1 cellular context compared by ENCODE assay signal in the genomic region with DNA sequence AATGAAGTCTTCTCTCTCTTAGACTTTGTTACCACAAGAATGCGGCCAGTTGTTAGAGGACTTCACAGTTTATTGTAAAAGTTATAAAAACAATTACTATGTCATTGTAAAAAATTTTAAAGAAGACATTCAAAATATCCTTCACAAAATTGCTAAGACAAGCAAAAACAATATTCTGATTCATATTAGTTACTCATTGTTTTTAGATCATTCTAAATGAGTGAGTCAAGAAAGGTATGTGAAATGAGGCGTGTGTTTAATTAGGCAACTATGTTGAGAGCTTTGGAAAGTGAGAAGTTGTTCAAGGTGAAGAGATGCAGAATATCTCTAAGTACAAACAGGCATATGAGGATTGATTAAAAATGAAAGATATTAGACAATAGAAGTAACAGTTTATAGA.
A peak's percentile ranks its signal among the peaks of the same experiment; 100 is the strongest.
TF ChIP-seq lines count a peak whose summit lies in the region.

No MANE protein-coding gene starts in this region.

TF ChIP-seq in HepG2, 621 proteins besides CTCF, POLR2A, EP300 and RAD21 (continued from another document):
- TF ChIP-seq, protein P1, sequence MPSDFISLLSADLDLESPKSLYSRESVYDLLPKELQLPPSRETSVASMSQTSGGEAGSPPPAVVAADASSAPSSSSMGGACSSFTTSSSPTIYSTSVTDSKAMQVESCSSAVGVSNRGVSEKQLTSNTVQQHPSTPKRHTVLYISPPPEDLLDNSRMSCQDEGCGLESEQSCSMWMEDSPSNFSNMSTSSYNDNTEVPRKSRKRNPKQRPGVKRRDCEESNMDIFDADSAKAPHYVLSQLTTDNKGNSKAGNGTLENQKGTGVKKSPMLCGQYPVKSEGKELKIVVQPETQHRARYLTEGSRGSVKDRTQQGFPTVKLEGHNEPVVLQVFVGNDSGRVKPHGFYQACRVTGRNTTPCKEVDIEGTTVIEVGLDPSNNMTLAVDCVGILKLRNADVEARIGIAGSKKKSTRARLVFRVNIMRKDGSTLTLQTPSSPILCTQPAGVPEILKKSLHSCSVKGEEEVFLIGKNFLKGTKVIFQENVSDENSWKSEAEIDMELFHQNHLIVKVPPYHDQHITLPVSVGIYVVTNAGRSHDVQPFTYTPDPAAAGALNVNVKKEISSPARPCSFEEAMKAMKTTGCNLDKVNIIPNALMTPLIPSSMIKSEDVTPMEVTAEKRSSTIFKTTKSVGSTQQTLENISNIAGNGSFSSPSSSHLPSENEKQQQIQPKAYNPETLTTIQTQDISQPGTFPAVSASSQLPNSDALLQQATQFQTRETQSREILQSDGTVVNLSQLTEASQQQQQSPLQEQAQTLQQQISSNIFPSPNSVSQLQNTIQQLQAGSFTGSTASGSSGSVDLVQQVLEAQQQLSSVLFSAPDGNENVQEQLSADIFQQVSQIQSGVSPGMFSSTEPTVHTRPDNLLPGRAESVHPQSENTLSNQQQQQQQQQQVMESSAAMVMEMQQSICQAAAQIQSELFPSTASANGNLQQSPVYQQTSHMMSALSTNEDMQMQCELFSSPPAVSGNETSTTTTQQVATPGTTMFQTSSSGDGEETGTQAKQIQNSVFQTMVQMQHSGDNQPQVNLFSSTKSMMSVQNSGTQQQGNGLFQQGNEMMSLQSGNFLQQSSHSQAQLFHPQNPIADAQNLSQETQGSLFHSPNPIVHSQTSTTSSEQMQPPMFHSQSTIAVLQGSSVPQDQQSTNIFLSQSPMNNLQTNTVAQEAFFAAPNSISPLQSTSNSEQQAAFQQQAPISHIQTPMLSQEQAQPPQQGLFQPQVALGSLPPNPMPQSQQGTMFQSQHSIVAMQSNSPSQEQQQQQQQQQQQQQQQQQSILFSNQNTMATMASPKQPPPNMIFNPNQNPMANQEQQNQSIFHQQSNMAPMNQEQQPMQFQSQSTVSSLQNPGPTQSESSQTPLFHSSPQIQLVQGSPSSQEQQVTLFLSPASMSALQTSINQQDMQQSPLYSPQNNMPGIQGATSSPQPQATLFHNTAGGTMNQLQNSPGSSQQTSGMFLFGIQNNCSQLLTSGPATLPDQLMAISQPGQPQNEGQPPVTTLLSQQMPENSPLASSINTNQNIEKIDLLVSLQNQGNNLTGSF (CRISPR knock-in tag; IDR thresholded peaks at IDR 0.05), result no peak
- TF ChIP-seq MAFK (conservative IDR thresholded peaks at IDR 0.05 in 1 of 2, IDR thresholded peaks at IDR 0.05 in 1 of 2; ENCODE audit: low read length in 2 of 2), result peak in 1 of 2 experiments; percentile 66; a peak in 3 of 4 replicates
